In genomic region chr18:23716966-23717365, GRCh38 we compare ENCODE assay signal across 17 cellular contexts. TPM values are rescaled to one million over a fixed set of nuclear protein-coding genes. Genes with fewer than 3 reads are reported as not detected.
"Had no signal": no experiment of that assay in that cellular context is flagged by ENCODE, and none has a peak within 500 bp of the region (broad histone marks: within the 10 kb centered on the region; RNA-seq: fewer than 3 reads in every experiment).

No MANE protein-coding gene starts in this region.

- H3K9me3 ChIP-seq: lower lobe of right lung, spleen had no signal

- H3K4me3 Mint-ChIP-seq: activated T-cell treated with anti-CD3 and anti-CD28 coated beads, Interleukin-2, amount 50 U/mL, for 72 hours; naive thymus-derived CD4-positive, alpha-beta T cell; stimulated activated naive B cell treated with anti-CD40 and anti-IgM and Interleukin-4, amounts not matched to agents 10 μg/mL and 1 μg/mL and 100 μg/mL, for 72 hours; T-helper 17 cell had no signal

- H3K36me3 ChIP-seq: lower lobe of right lung, spleen had no signal

- H3K4me1 ChIP-seq: lower lobe of right lung, spleen had no signal

- H3K4me3 ChIP-seq: lower lobe of right lung, spleen had no signal

- H3K9me3 Mint-ChIP-seq: activated T-cell treated with anti-CD3 and anti-CD28 coated beads, Interleukin-2, amount 50 U/mL, for 72 hours; stimulated activated naive B cell treated with anti-CD40 and anti-IgM and Interleukin-4, amounts not matched to agents 10 μg/mL and 1 μg/mL and 100 μg/mL, for 72 hours had no signal

- H3K36me3 Mint-ChIP-seq: stimulated activated naive B cell treated with anti-CD40 and anti-IgM and Interleukin-4, amounts not matched to agents 10 μg/mL and 1 μg/mL and 100 μg/mL, for 72 hours had no signal

- H3K27ac ChIP-seq: lower lobe of right lung, spleen had no signal

- DNase-seq: activated CD4-positive, alpha-beta T cell treated with anti-CD3 and anti-CD28 coated beads, Interleukin-2, amount 50 U/mL, for 1 hour; activated CD4-positive, CD25-positive, alpha-beta regulatory T cell; activated naive CD4-positive, alpha-beta T cell; activated T-cell treated with anti-CD3 and anti-CD28 coated beads, Interleukin-2, amount 50 U/mL, for 72 hours; central memory CD4-positive, alpha-beta T cell; cortex of kidney; effector CD8-positive, alpha-beta T cell; glutamatergic neuron; lower lobe of right lung; naive thymus-derived CD4-positive, alpha-beta T cell; right cardiac atrium; spleen; stimulated activated CD4-positive, alpha-beta T cell treated with anti-CD3 and anti-CD28 coated beads, Interleukin-2, amount 100 ng/mL, for 24 hours; stimulated activated naive B cell treated with anti-CD40 and anti-IgM and Interleukin-4, amounts not matched to agents 10 μg/mL and 1 μg/mL and 100 μg/mL, for 72 hours; substantia nigra; T-helper 17 cell had no signal

- H3K27ac Mint-ChIP-seq: activated T-cell treated with anti-CD3 and anti-CD28 coated beads, Interleukin-2, amount 50 U/mL, for 72 hours; naive thymus-derived CD4-positive, alpha-beta T cell; progenitor cell of endocrine pancreas; stimulated activated naive B cell treated with anti-CD40 and anti-IgM and Interleukin-4, amounts not matched to agents 10 μg/mL and 1 μg/mL and 100 μg/mL, for 72 hours; T-helper 17 cell had no signal

- H3K27me3 ChIP-seq: spleen had no signal

- ATAC-seq: activated T-cell treated with anti-CD3 and anti-CD28 coated beads, Interleukin-2, amount 50 U/mL, for 72 hours; lower lobe of right lung; naive thymus-derived CD4-positive, alpha-beta T cell; right cardiac atrium; T-helper 17 cell had no signal

RNA-seq across cellular contexts. Expression of gene LAMA3, which starts 27.7 kb away (rescaled TPM):
- polyA plus RNA-seq: naive thymus-derived CD4-positive, alpha-beta T cell had no signal

RNA-seq across cellular contexts. Expression of gene ANKRD29, which starts 54.3 kb away (rescaled TPM):
- total RNA-seq: activated T-cell treated with anti-CD3 and anti-CD28 coated beads, Interleukin-2, amount 50 U/mL, for 72 hours had no signal
